8 cellular contexts compared by ENCODE assay signal in genomic region chr17:46193626-46194392, GRCh38. TPM values are rescaled to one million over a fixed set of nuclear protein-coding genes. Genes with fewer than 3 reads are reported as not detected.
A peak's percentile ranks its signal among the peaks of the same experiment; 100 is the strongest.
DNase-seq lines count a peak whose midpoint lies in the region; ATAC-seq, FAIRE-seq and TF ChIP-seq lines count a peak whose summit lies in the region.

No MANE protein-coding gene starts in this region.

- H2AFZ ChIP-seq in H1 (ENCODE audit: low read length): peak overlapping the region; percentile 57; the same call in 1 of the 2 replicates

- peak overlapping the region; percentile 98 for H3K18ac ChIP-seq in H1 (ENCODE audit: extremely low read depth, low read length)
- H3K18ac ChIP-seq in mesendoderm (ENCODE audit: low read length): peak overlapping the region; percentile 19

- peak overlapping the region; percentile 94 for H3K27ac ChIP-seq in H1 (ENCODE audit: low read depth, low read length)
- peak overlapping the region; percentile 53 for H3K27ac ChIP-seq in mesendoderm (ENCODE audit: low read depth, low read length)

- H3K4me1 ChIP-seq in H1 (replicated peaks in 1 of 4; ENCODE audit: control insufficient read depth in 3 of 4, insufficient read depth in 4 of 4, low read length in 3 of 4) (peaks cover 6 to 16% (median 10%) of the 10 kb centered on the region in 4 experiments; a peak in 5 of 7 replicates), mesendoderm (ENCODE audit: control insufficient read depth, low read depth, low read length) (peaks cover 16% of the 10 kb centered on the region)

- H3K14ac ChIP-seq in H1 (ENCODE audit: insufficient read length): peak overlapping the region; percentile 1

- H4K8ac ChIP-seq in H1 (ENCODE audit: extremely low read depth, insufficient read depth, low read length): peak overlapping the region; percentile 99
- H4K8ac ChIP-seq in mesendoderm (ENCODE audit: low read depth, low read length): no peak overlapping the region

- H3K27me3 ChIP-seq in H1 (replicated peaks in 1 of 4; ENCODE audit: control insufficient read depth in 3 of 4, extremely low read depth in 1 of 4, insufficient read depth in 3 of 4, low read length in 3 of 4) (no peaks in the 10 kb centered on the region), mesendoderm (ENCODE audit: insufficient read depth, low read length, poor library complexity) (peaks cover 2% of the 10 kb centered on the region)

- no peak overlapping the region for H2BK20ac ChIP-seq in H1 (ENCODE audit: low read length)

- H3K79me2 ChIP-seq in H1 (ENCODE audit: control insufficient read depth in 1 of 2, insufficient read depth in 2 of 2, low read length in 2 of 2) (peaks cover 31 to 87% of the 10 kb centered on the region in 2 experiments), mesendoderm (ENCODE audit: control insufficient read depth, insufficient read depth, low read length) (peaks cover 63% of the 10 kb centered on the region)

- 0 out of 2 replicates have a peak overlapping the region, but pooled peaks have one; percentile 45 for H2BK12ac ChIP-seq in H1 (ENCODE audit: low read depth, low read length)

- POLR2A ChIA-PET in H1 (lab: Charles Lee; ENCODE audit: partially characterized antibody): interaction anchor here (0.7 to 3.2 kb wide), 27 partner anchors 8 to 1033 kb away, joined by 3 to 39 read pairs (median 5); no protein-coding TSS in a partner anchor

- no peak for TF ChIP-seq RAD21 in H1 (IDR thresholded peaks at IDR 0.05 in 1 of 2, conservative IDR thresholded peaks at IDR 0.05 in 1 of 2; ENCODE audit: low read depth in 2 of 2, low read length in 2 of 2)

- peak; percentile 84 for DNase-seq in COLO829 (ENCODE audit: low spot score)
- peak; percentile 96 for DNase-seq in HT1080 (ENCODE audit: low read depth)
- DNase-seq in NOMO-1 (lab: John Stamatoyannopoulos, UW; ENCODE audit: unreplicated experiment in 2 of 2): peak; percentile 96 to 97
- DNase-seq in activated CD8-positive, alpha-beta memory T cell treated with anti-CD3 and anti-CD28 coated beads for 48 hours (ENCODE audit: low read depth in 2 of 3, low spot score in 2 of 3): peak; percentile 78 to 96 (median 88)
- DNase-seq in H1 (ENCODE audit: low read depth in 1 of 2, low spot score in 2 of 2): peak; percentile 80 to 96
- peak; percentile 99 for DNase-seq in mesendoderm
- peak; percentile 92 for DNase-seq in stimulated activated CD8-positive, alpha-beta memory T cell treated with anti-CD3 and anti-CD28 coated beads, Interleukin-12 subunit alpha, Interleukin-12 subunit beta, amount 100 ng/mL, for 24 hours (ENCODE audit: extremely low read depth)

- peak overlapping the region; percentile 55 to 92 for H3K4me2 ChIP-seq in H1 (ENCODE audit: insufficient read depth in 1 of 2, low read depth in 2 of 2, low read length in 2 of 2)
- H3K4me2 ChIP-seq in mesendoderm (ENCODE audit: low read length): peak overlapping the region; percentile 98

- H3K56ac ChIP-seq in H1 (replicated peaks; ENCODE audit: insufficient read length, low read depth, low read length) (peak overlapping the region; percentile 98), mesendoderm (ENCODE audit: low read length) (peak overlapping the region; percentile 100)

- H3K79me1 ChIP-seq in H1 (ENCODE audit: low read depth, low read length) (peaks cover 6% of the 10 kb centered on the region; the same call in 1 of the 2 replicates), mesendoderm (ENCODE audit: low read length) (peaks cover 21% of the 10 kb centered on the region)

- peak; percentile 77 to 88 for TF ChIP-seq POLR2A in H1 (IDR thresholded peaks at IDR 0.05; ENCODE audit: control extremely low read depth in 1 of 2, low read depth in 2 of 2, low read length in 2 of 2)

- H3K9ac ChIP-seq in H1 (replicated peaks in 1 of 4; ENCODE audit: extremely low read depth in 1 of 4, low read depth in 3 of 4, low read length in 3 of 4) (peak overlapping the region; percentile 89 to 100 (median 98)), mesendoderm (ENCODE audit: low read length) (peak overlapping the region; percentile 98)

- no peak overlapping the region for H3K23ac ChIP-seq in H1 (ENCODE audit: insufficient read length)
- peak overlapping the region; percentile 100 for H3K23ac ChIP-seq in mesendoderm (ENCODE audit: low read length)

- no peak for FAIRE-seq in H1 (lab: Jason Lieb, UNC)

- H3K23me2 ChIP-seq in H1 (ENCODE audit: low read depth, low read length): peaks cover 8% of the 10 kb centered on the region; the same call in 1 of the 2 replicates

- H2AK5ac ChIP-seq in H1 (ENCODE audit: low read depth, low read length) (peak overlapping the region; percentile 29; the same call in 1 of the 2 replicates), mesendoderm (ENCODE audit: low read length) (peak overlapping the region; percentile 44)

- H4K91ac ChIP-seq in H1 (replicated peaks; ENCODE audit: insufficient read length, low read length): peak overlapping the region; percentile 98

- no peak overlapping the region for H2BK120ac ChIP-seq in H1 (replicated peaks; ENCODE audit: low read depth, low read length)
- H2BK120ac ChIP-seq in mesendoderm (ENCODE audit: low read depth, low read length): no peak overlapping the region

- peak in 1 of 2 experiments; percentile 31; a peak in 1 of 3 replicates for TF ChIP-seq EP300 in H1 (IDR thresholded peaks at IDR 0.05; ENCODE audit: borderline replicate concordance in 1 of 2, low read depth in 2 of 2, low read length in 2 of 2)

- peak overlapping the region; percentile 73 to 99 (median 86) for H3K4me3 ChIP-seq in H1 (ENCODE audit: extremely low read depth in 1 of 4, insufficient read depth in 2 of 4, low read depth in 3 of 4, low read length in 4 of 4)
- peak overlapping the region; percentile 79 for H3K4me3 ChIP-seq in mesendoderm (ENCODE audit: low read length)

- 0 out of 4 replicates have a peak, but pooled peaks of 1 of the 3 experiments have one; percentile 8 for TF ChIP-seq CTCF in H1 (IDR thresholded peaks at IDR 0.05; ENCODE audit: control extremely low read depth in 1 of 3, insufficient read depth in 1 of 3, low read depth in 1 of 3, low read length in 3 of 3)

- CTCF ChIA-PET in H1 (lab: Charles Lee; ENCODE audit: partially characterized antibody): interaction anchor here (0.8 to 3.0 kb wide), 20 partner anchors 12 to 612 kb away, joined by 3 to 17 read pairs (median 4); no protein-coding TSS in a partner anchor

- peak overlapping the region; percentile 96 for H2BK5ac ChIP-seq in H1 (ENCODE audit: low read depth, low read length)
- H2BK5ac ChIP-seq in mesendoderm (ENCODE audit: low read length): peak overlapping the region; percentile 94

- H3K4ac ChIP-seq in H1 (replicated peaks; ENCODE audit: insufficient read length, low read depth, low read length) (peak overlapping the region; percentile 73), mesendoderm (ENCODE audit: low read depth, low read length) (peak overlapping the region; percentile 46)

- peaks cover 6 to 12% of the 10 kb centered on the region in 2 experiments for H3K9me3 ChIP-seq in H1 (ENCODE audit: insufficient read depth in 2 of 2, low read depth in 1 of 2, low read length in 1 of 2)

- H2BK15ac ChIP-seq in H1 (ENCODE audit: low read length) (peak overlapping the region; percentile 53; the same call in 1 of the 2 replicates), mesendoderm (replicated peaks; ENCODE audit: low read depth) (no peak overlapping the region)

- H4K5ac ChIP-seq in H1 (ENCODE audit: insufficient read length, low read depth, low read length) (peak overlapping the region; percentile 90), mesendoderm (ENCODE audit: low read length) (no peak overlapping the region)

- peak; percentile 63 for ATAC-seq in GM21360 (IDR thresholded peaks at IDR 0.05; ENCODE audit: unreplicated experiment)

- H3K36me3 ChIP-seq in H1 (ENCODE audit: control insufficient read depth in 2 of 4, insufficient read depth in 4 of 4, low read length in 3 of 4) (peaks cover 0 to 6% (median 2%) of the 10 kb centered on the region in 4 experiments; a peak in 2 of 8 replicates), mesendoderm (ENCODE audit: control insufficient read depth, insufficient read depth, low read length) (no peaks in the 10 kb centered on the region)

- H4K20me1 ChIP-seq in H1 (replicated peaks in 1 of 2; ENCODE audit: control insufficient read depth in 1 of 2, insufficient read depth in 2 of 2, low read length in 2 of 2): peaks cover 18 to 28% of the 10 kb centered on the region in 2 experiments

- 2% methylated on average over 60 of the region's 60 CpGs; no CpG with 5 or more reads in 1 of the 2 experiments for WGBS in H1 (ENCODE audit: extremely low coverage in 1 of 2, insufficient coverage in 1 of 2, insufficient read length in 1 of 2, insufficient replicate concordance in 2 of 2, low coverage in 1 of 2, low lambda C conversion rate in 2 of 2, missing lambda C conversion rate in 1 of 2), 2 experiments
- WGBS in mesendoderm (ENCODE audit: extremely low coverage, insufficient coverage, low lambda C conversion rate): no CpG with 5 or more reads among the region's 60 CpGs

TF ChIP-seq in H1, 55 proteins besides CTCF, POLR2A, EP300 and RAD21 (continues in another document):
- no peak for TF ChIP-seq SP1 (IDR thresholded peaks at IDR 0.05; ENCODE audit: low read depth, low read length)
- TF ChIP-seq KDM1A (IDR thresholded peaks at IDR 0.05; ENCODE audit: borderline replicate concordance, low read length): no peak
- TF ChIP-seq CREB1 (IDR thresholded peaks at IDR 0.05): peak; percentile 81
- TF ChIP-seq ZNF274 (IDR thresholded peaks at IDR 0.05; ENCODE audit: borderline replicate concordance, extremely low read depth, low read length): no peak
- peak; percentile 93 for TF ChIP-seq KDM4A (IDR thresholded peaks at IDR 0.05; ENCODE audit: low read depth, low read length, severe bottlenecking)
- TF ChIP-seq PHF8 (conservative IDR thresholded peaks at IDR 0.05; ENCODE audit: low read depth, low read length): peak; percentile 99
- TF ChIP-seq RFX5 (IDR thresholded peaks at IDR 0.05; ENCODE audit: borderline replicate concordance, low read depth, low read length): no peak
- peak; percentile 49 for TF ChIP-seq BACH1 (IDR thresholded peaks at IDR 0.05; ENCODE audit: low read length)
- TF ChIP-seq CEBPB (IDR thresholded peaks at IDR 0.05; ENCODE audit: low read depth, low read length): no peak

RNA-seq across cellular contexts. Expression of gene KANSL1, which starts 0.6 kb away (rescaled TPM):
- 22.7 and 27.5 TPM in 2 replicates for total RNA-seq in HT1080 (2014; rRNA removed; shearing (Covaris generic))
- 16.4 and 18.5 TPM in 2 replicates for polyA plus RNA-seq in HT1080 (2015; cell fraction: cytosol; rRNA removed)
- polyA plus RNA-seq in HT1080 (2015; cell fraction: nucleus; rRNA removed): 53.9 and 57.9 TPM in 2 replicates
- 116 and 128 TPM in 2 replicates for total RNA-seq in H1 (2021; fragmentation: NEBNext Ultra II Directional; extraction: Animal tissue kit (Norgen Biotek cat#: 25700))
- 34.0 and 43.3 TPM in 2 replicates for polyA plus RNA-seq in H1 (2011; rRNA removed)
- 43.4 TPM for polyA plus RNA-seq in H1 (2011; cell fraction: cytosol; rRNA removed)
- polyA plus RNA-seq in H1 (2011; cell fraction: nucleus; rRNA removed): 91.2 TPM
- 42.8 to 47.9 TPM (median 45.5 TPM) in 4 replicates for polyA plus RNA-seq in H1 (2012, experiment 1 of 2)
- polyA plus RNA-seq in H1 (2012, experiment 2 of 2): 14.3 TPM
- polyA plus RNA-seq in H1 (2013, experiment 1 of 2): 47.3 TPM
- 41.5 TPM for polyA plus RNA-seq in H1 (2013, experiment 2 of 2)
- 214 and 279 TPM in 2 replicates for polyA minus RNA-seq in H1 (2011; rRNA and poly(A)+ RNA removed)
- 115 TPM for polyA minus RNA-seq in H1 (2011; cell fraction: cytosol; rRNA and poly(A)+ RNA removed)
- 364 TPM for polyA minus RNA-seq in H1 (2011; cell fraction: nucleus; rRNA and poly(A)+ RNA removed)
- polyA plus RNA-seq in mesendoderm (2013, experiment 1 of 2): 34.9 TPM
- 34.7 TPM for polyA plus RNA-seq in mesendoderm (2013, experiment 2 of 2)

Comparison
In these comparisons a context has a peak if more than half of its experiments do, and no peak if none do; other contexts are left out.
1. Peak in every context shown above with its lines: DNase-seq, ATAC-seq, H3K4me3 ChIP-seq and H3K27ac ChIP-seq.